In the genomic region with DNA sequence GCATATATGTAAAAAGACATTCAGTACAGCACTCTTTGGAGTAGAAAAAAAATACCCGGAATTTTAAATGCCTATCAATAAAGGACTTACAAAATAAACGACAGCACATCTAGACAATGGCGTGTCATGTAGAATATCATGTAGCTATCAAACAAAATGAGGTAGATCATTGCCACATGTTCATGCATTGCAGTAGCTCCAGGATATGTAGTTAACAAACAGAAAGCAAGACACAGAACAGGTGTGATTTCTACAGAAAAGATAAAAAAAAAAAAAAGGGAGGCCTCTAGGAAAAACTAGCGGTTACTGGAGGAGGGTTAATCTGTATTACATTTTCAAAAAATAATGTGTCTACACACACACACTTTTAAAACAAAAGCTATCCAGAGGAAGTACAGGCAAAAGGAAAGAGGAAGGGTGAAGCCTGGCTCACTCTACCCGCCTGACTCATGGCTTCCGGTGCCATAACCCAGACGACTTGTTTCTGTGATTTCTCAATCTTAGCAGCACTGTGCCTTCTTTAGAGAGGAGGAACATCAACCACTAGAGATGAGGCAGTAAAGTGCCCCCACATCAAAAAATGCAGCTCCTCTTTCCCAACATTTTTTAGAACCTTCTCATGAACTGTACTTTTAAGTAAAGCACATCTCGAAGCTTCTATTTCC, we compare ENCODE assay signal across 1 cellular context.
TF ChIP-seq lines count a peak whose summit lies in the region.

No MANE protein-coding gene starts in this region.

TF ChIP-seq in GM12878, 131 proteins besides CTCF, POLR2A, EP300 and RAD21 (continued from another document):
- TF ChIP-seq, protein P1, sequence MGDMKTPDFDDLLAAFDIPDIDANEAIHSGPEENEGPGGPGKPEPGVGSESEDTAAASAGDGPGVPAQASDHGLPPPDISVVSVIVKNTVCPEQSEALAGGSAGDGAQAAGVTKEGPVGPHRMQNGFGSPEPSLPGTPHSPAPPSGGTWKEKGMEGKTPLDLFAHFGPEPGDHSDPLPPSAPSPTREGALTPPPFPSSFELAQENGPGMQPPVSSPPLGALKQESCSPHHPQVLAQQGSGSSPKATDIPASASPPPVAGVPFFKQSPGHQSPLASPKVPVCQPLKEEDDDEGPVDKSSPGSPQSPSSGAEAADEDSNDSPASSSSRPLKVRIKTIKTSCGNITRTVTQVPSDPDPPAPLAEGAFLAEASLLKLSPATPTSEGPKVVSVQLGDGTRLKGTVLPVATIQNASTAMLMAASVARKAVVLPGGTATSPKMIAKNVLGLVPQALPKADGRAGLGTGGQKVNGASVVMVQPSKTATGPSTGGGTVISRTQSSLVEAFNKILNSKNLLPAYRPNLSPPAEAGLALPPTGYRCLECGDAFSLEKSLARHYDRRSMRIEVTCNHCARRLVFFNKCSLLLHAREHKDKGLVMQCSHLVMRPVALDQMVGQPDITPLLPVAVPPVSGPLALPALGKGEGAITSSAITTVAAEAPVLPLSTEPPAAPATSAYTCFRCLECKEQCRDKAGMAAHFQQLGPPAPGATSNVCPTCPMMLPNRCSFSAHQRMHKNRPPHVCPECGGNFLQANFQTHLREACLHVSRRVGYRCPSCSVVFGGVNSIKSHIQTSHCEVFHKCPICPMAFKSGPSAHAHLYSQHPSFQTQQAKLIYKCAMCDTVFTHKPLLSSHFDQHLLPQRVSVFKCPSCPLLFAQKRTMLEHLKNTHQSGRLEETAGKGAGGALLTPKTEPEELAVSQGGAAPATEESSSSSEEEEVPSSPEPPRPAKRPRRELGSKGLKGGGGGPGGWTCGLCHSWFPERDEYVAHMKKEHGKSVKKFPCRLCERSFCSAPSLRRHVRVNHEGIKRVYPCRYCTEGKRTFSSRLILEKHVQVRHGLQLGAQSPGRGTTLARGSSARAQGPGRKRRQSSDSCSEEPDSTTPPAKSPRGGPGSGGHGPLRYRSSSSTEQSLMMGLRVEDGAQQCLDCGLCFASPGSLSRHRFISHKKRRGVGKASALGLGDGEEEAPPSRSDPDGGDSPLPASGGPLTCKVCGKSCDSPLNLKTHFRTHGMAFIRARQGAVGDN (IDR thresholded peaks at IDR 0.05) = no peak
- TF ChIP-seq GABPA (IDR thresholded peaks at IDR 0.05; ENCODE audit: low read depth) (0 out of 2 replicates have a peak, but pooled peaks have one; percentile 31), SKIL (IDR thresholded peaks at IDR 0.05; ENCODE audit: low read depth, poor library complexity, severe bottlenecking) (no peak), CBX3 (IDR thresholded peaks at IDR 0.05; ENCODE audit: borderline replicate concordance, low read depth) (no peak), POLR2AphosphoS5 (IDR thresholded peaks at IDR 0.05; ENCODE audit: low read length) (no peak), ETV6 (conservative IDR thresholded peaks at IDR 0.05 in 1 of 2, IDR thresholded peaks at IDR 0.05 in 1 of 2; ENCODE audit: borderline replicate concordance in 1 of 2, low read depth in 1 of 2) (peak in 1 of 2 experiments; percentile 71; a peak in 2 of 4 replicates), STAT1 (conservative IDR thresholded peaks at IDR 0.05) (no peak)
- TF ChIP-seq, protein P2, sequence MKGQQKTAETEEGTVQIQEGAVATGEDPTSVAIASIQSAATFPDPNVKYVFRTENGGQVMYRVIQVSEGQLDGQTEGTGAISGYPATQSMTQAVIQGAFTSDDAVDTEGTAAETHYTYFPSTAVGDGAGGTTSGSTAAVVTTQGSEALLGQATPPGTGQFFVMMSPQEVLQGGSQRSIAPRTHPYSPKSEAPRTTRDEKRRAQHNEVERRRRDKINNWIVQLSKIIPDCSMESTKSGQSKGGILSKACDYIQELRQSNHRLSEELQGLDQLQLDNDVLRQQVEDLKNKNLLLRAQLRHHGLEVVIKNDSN (IDR thresholded peaks at IDR 0.05; ENCODE audit: borderline replicate concordance, extremely low read length, insufficient read depth, low read depth, low read length) = no peak
- TF ChIP-seq, protein P3, sequence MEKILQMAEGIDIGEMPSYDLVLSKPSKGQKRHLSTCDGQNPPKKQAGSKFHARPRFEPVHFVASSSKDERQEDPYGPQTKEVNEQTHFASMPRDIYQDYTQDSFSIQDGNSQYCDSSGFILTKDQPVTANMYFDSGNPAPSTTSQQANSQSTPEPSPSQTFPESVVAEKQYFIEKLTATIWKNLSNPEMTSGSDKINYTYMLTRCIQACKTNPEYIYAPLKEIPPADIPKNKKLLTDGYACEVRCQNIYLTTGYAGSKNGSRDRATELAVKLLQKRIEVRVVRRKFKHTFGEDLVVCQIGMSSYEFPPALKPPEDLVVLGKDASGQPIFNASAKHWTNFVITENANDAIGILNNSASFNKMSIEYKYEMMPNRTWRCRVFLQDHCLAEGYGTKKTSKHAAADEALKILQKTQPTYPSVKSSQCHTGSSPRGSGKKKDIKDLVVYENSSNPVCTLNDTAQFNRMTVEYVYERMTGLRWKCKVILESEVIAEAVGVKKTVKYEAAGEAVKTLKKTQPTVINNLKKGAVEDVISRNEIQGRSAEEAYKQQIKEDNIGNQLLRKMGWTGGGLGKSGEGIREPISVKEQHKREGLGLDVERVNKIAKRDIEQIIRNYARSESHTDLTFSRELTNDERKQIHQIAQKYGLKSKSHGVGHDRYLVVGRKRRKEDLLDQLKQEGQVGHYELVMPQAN (conservative IDR thresholded peaks at IDR 0.05) = no peak
- TF ChIP-seq, protein P4, sequence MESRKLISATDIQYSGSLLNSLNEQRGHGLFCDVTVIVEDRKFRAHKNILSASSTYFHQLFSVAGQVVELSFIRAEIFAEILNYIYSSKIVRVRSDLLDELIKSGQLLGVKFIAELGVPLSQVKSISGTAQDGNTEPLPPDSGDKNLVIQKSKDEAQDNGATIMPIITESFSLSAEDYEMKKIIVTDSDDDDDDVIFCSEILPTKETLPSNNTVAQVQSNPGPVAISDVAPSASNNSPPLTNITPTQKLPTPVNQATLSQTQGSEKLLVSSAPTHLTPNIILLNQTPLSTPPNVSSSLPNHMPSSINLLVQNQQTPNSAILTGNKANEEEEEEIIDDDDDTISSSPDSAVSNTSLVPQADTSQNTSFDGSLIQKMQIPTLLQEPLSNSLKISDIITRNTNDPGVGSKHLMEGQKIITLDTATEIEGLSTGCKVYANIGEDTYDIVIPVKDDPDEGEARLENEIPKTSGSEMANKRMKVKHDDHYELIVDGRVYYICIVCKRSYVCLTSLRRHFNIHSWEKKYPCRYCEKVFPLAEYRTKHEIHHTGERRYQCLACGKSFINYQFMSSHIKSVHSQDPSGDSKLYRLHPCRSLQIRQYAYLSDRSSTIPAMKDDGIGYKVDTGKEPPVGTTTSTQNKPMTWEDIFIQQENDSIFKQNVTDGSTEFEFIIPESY (IDR thresholded peaks at IDR 0.05) = no peak
